ENCODE assay signal across 16 cellular contexts in genomic region chr12:1588574-1588944, GRCh38. TPM values are rescaled to one million over a fixed set of nuclear protein-coding genes. Genes with fewer than 3 reads are reported as not detected.
A peak's percentile ranks its signal among the peaks of the same experiment; 100 is the strongest.
DNase-seq lines count a peak whose midpoint lies in the region; ATAC-seq, FAIRE-seq and TF ChIP-seq lines count a peak whose summit lies in the region.
"Had no signal": no experiment of that assay in that cellular context is flagged by ENCODE, and none has a peak within 500 bp of the region (broad histone marks: within the 10 kb centered on the region; RNA-seq: fewer than 3 reads in every experiment).

No MANE protein-coding gene starts in this region.

- H3K36me3 Mint-ChIP-seq in natural killer cell (no peaks in the 10 kb centered on the region), type B pancreatic cell (peaks cover 32% of the 10 kb centered on the region)
- no peaks in the 10 kb centered on the region for H3K36me3 Mint-ChIP-seq in natural killer cell treated with Interleukin-12 subunit alpha and Interleukin-12 subunit beta and Interleukin-15 and Interleukin-18, amount 100 ng/mL, for 72 hours
- H3K36me3 Mint-ChIP-seq in activated naive CD8-positive, alpha-beta T cell treated with anti-CD3 and anti-CD28 coated beads, Interleukin-2, amount 10 ng/mL, durations not matched to agents 7 days and 5 days, result peaks cover 25% of the 10 kb centered on the region
- peaks cover 0 to 32% (median 5%) of the 10 kb centered on the region in 5 donors for H3K36me3 Mint-ChIP-seq in naive thymus-derived CD4-positive, alpha-beta T cell

- no peak overlapping the region for H3K18ac ChIP-seq in trophoblast cell (ENCODE audit: low read length)

- ATAC-seq in natural killer cell, result no peak
- ATAC-seq in natural killer cell treated with Interleukin-12 subunit alpha and Interleukin-12 subunit beta and Interleukin-15 and Interleukin-18, amount 100 ng/mL, for 72 hours, result no peak
- no peak for ATAC-seq in activated naive CD8-positive, alpha-beta T cell treated with anti-CD3 and anti-CD28 coated beads, Interleukin-2, amount 10 ng/mL, durations not matched to agents 7 days and 5 days (ENCODE audit: low read depth)
- no peak for ATAC-seq in naive thymus-derived CD4-positive, alpha-beta T cell
- no peak for ATAC-seq in HG03457 (IDR thresholded peaks at IDR 0.05; ENCODE audit: unreplicated experiment)
- ATAC-seq: left lung had no signal

- no peaks in the 10 kb centered on the region for H3K27me3 ChIP-seq in naive thymus-derived CD4-positive, alpha-beta T cell (ENCODE audit: control insufficient read depth in 2 of 2, insufficient read depth in 2 of 2, low read length in 2 of 2)
- H3K27me3 ChIP-seq in trophoblast cell (ENCODE audit: insufficient read depth, low read length), result no peaks in the 10 kb centered on the region
- H3K27me3 ChIP-seq: left lung, Peyer's patch had no signal

- H2BK120ac ChIP-seq in trophoblast cell (ENCODE audit: insufficient read depth, low read length, poor library complexity), result no peak overlapping the region

- peaks cover 16 to 35% of the 10 kb centered on the region in 2 donors for H3K4me1 ChIP-seq in naive thymus-derived CD4-positive, alpha-beta T cell (ENCODE audit: control insufficient read depth in 2 of 2, insufficient read depth in 2 of 2, low read length in 2 of 2)
- H3K4me1 ChIP-seq in trophoblast cell (ENCODE audit: control insufficient read depth in 1 of 2, insufficient read depth in 2 of 2, low read length in 2 of 2), result peaks cover 13 to 21% of the 10 kb centered on the region in 2 experiments

- WGBS in trophoblast cell (ENCODE audit: extremely low coverage, insufficient coverage, insufficient read length), result no CpG with 5 or more reads among the region's 3 CpGs

- H3K4me3 ChIP-seq in naive thymus-derived CD4-positive, alpha-beta T cell (ENCODE audit: low read length), result no peak overlapping the region
- no peak overlapping the region for H3K4me3 ChIP-seq in trophoblast cell (ENCODE audit: low read depth, low read length)
- H3K4me3 ChIP-seq: left lung, Peyer's patch had no signal

- peak overlapping the region; percentile 40 for H3K27ac ChIP-seq in naive thymus-derived CD4-positive, alpha-beta T cell (ENCODE audit: low read depth, low read length)
- no peak overlapping the region for H3K27ac ChIP-seq in trophoblast cell (ENCODE audit: low read depth, low read length)
- H3K27ac ChIP-seq: left lung, Peyer's patch had no signal

- DNase-seq in natural killer cell (no peak), type B pancreatic cell (ENCODE audit: extremely low spot score, unreplicated experiment) (no peak), trophoblast cell (no peak), RCC 7860 (ENCODE audit: low spot score) (no peak)
- no peak for DNase-seq in natural killer cell treated with Interleukin-12 subunit alpha and Interleukin-12 subunit beta and Interleukin-15 and Interleukin-18, amount 100 ng/mL, for 72 hours (ENCODE audit: low spot score)
- DNase-seq in activated naive CD8-positive, alpha-beta T cell treated with anti-CD3 and anti-CD28 coated beads, Interleukin-2, amount 10 ng/mL, durations not matched to agents 7 days and 5 days, result no peak
- DNase-seq in naive thymus-derived CD4-positive, alpha-beta T cell, result no peak
- DNase-seq: endodermal cell; head of caudate nucleus; left lung; NCI-H1092; NCI-H226; Peyer's patch; stimulated activated CD4-positive, alpha-beta T cell treated with anti-CD3 and anti-CD28 coated beads, Interleukin-2, amount 100 ng/mL, for 24 hours; T1000 had no signal

- no peaks in the 10 kb centered on the region for H3K9me3 ChIP-seq in naive thymus-derived CD4-positive, alpha-beta T cell (ENCODE audit: control insufficient read depth in 2 of 3, low read length in 3 of 3)
- no peaks in the 10 kb centered on the region for H3K9me3 ChIP-seq in trophoblast cell (ENCODE audit: insufficient read depth, low read depth, low read length)
- H3K9me3 ChIP-seq: left lung, Peyer's patch had no signal

- FAIRE-seq in RCC 7860 (lab: Jason Lieb, UNC), result no peak

- H3K9ac ChIP-seq in trophoblast cell (ENCODE audit: low read length), result no peak overlapping the region

- H3K27ac Mint-ChIP-seq in natural killer cell (peak overlapping the region; percentile 20 to 52), type B pancreatic cell (peak overlapping the region; percentile 14)
- peak overlapping the region in 1 of 2 donors; percentile 17 for H3K27ac Mint-ChIP-seq in natural killer cell treated with Interleukin-12 subunit alpha and Interleukin-12 subunit beta and Interleukin-15 and Interleukin-18, amount 100 ng/mL, for 72 hours
- peak overlapping the region; percentile 30 for H3K27ac Mint-ChIP-seq in activated naive CD8-positive, alpha-beta T cell treated with anti-CD3 and anti-CD28 coated beads, Interleukin-2, amount 10 ng/mL, durations not matched to agents 7 days and 5 days
- peak overlapping the region in 8 of 9 donors; percentile 51 to 86 (median 82) for H3K27ac Mint-ChIP-seq in naive thymus-derived CD4-positive, alpha-beta T cell
- H3K27ac Mint-ChIP-seq: endodermal cell had no signal

- H2BK5ac ChIP-seq in trophoblast cell (ENCODE audit: low read depth, low read length, poor library complexity), result no peak overlapping the region

- H2AK5ac ChIP-seq in trophoblast cell (ENCODE audit: low read length), result no peak overlapping the region

- H4K12ac ChIP-seq in trophoblast cell (ENCODE audit: low read depth, low read length), result no peak overlapping the region

- H3K27me3 Mint-ChIP-seq in natural killer cell (ENCODE audit: low read depth in 2 of 2) (no peaks in the 10 kb centered on the region), type B pancreatic cell (peaks cover 6% of the 10 kb centered on the region)
- no peaks in the 10 kb centered on the region for H3K27me3 Mint-ChIP-seq in natural killer cell treated with Interleukin-12 subunit alpha and Interleukin-12 subunit beta and Interleukin-15 and Interleukin-18, amount 100 ng/mL, for 72 hours
- no peaks in the 10 kb centered on the region for H3K27me3 Mint-ChIP-seq in activated naive CD8-positive, alpha-beta T cell treated with anti-CD3 and anti-CD28 coated beads, Interleukin-2, amount 10 ng/mL, durations not matched to agents 7 days and 5 days
- no peaks in the 10 kb centered on the region for H3K27me3 Mint-ChIP-seq in naive thymus-derived CD4-positive, alpha-beta T cell

- intact Hi-C loops in natural killer cell (cut with micrococcal nuclease), result no loop called here
- intact Hi-C loops in naive thymus-derived CD4-positive, alpha-beta T cell (cut with micrococcal nuclease), result loop anchor here in 1 of 2 donors (10.0 kb wide), 2 partner anchors 104 to 314 kb away; no protein-coding TSS in a partner anchor

- CTCF ChIA-PET in naive thymus-derived CD4-positive, alpha-beta T cell (lab: Charles Lee), result interaction anchor here (0.6 to 6.0 kb wide), 6 partner anchors 13 to 1012 kb away, joined by 3 to 52 read pairs (median 3); no protein-coding TSS in a partner anchor

- H4K8ac ChIP-seq in trophoblast cell (ENCODE audit: low read depth, low read length), result no peak overlapping the region

- H4K91ac ChIP-seq in trophoblast cell (ENCODE audit: low read depth, low read length), result no peak overlapping the region

- H3K79me1 ChIP-seq in trophoblast cell (ENCODE audit: low read length), result no peaks in the 10 kb centered on the region

- H3K14ac ChIP-seq in trophoblast cell (ENCODE audit: low read length), result no peak overlapping the region

- POLR2A ChIA-PET in activated naive CD8-positive, alpha-beta T cell treated with anti-CD3 and anti-CD28 coated beads, Interleukin-2, amount 10 ng/mL, durations not matched to agents 7 days and 5 days (lab: Charles Lee), result interaction anchor here (1.5 kb wide), 1 partner anchor 13 kb away, joined by 5 read pairs; no protein-coding TSS in a partner anchor
- POLR2A ChIA-PET in naive thymus-derived CD4-positive, alpha-beta T cell (lab: Charles Lee), result interaction anchor here (0.9 to 3.8 kb wide), 6 partner anchors 12 to 471 kb away, joined by 3 to 24 read pairs (median 6); no protein-coding TSS in a partner anchor

- no peaks in the 10 kb centered on the region for H3K79me2 ChIP-seq in trophoblast cell (ENCODE audit: control insufficient read depth, insufficient read depth, low read length, poor library complexity)

- H3K4me3 Mint-ChIP-seq in natural killer cell (peak overlapping the region; percentile 22), type B pancreatic cell (peak overlapping the region; percentile 58)
- H3K4me3 Mint-ChIP-seq in natural killer cell treated with Interleukin-12 subunit alpha and Interleukin-12 subunit beta and Interleukin-15 and Interleukin-18, amount 100 ng/mL, for 72 hours, result no peak overlapping the region
- peak overlapping the region; percentile 51 for H3K4me3 Mint-ChIP-seq in activated naive CD8-positive, alpha-beta T cell treated with anti-CD3 and anti-CD28 coated beads, Interleukin-2, amount 10 ng/mL, durations not matched to agents 7 days and 5 days
- H3K4me3 Mint-ChIP-seq in naive thymus-derived CD4-positive, alpha-beta T cell, result peak overlapping the region; percentile 7 to 95 (median 46)
- H3K4me3 Mint-ChIP-seq: endodermal cell had no signal

- no peak overlapping the region for H3K23ac ChIP-seq in trophoblast cell (ENCODE audit: low read length)

- no peak overlapping the region for H2BK12ac ChIP-seq in trophoblast cell (ENCODE audit: low read length)

- peaks cover 0 to 3% (median 0%) of the 10 kb centered on the region in 3 experiments for H3K36me3 ChIP-seq in naive thymus-derived CD4-positive, alpha-beta T cell (ENCODE audit: control insufficient read depth in 2 of 3, insufficient read depth in 3 of 3, low read length in 3 of 3)
- H3K36me3 ChIP-seq in trophoblast cell (ENCODE audit: control insufficient read depth in 1 of 2, insufficient read depth in 2 of 2, low read length in 2 of 2), result peaks cover 0 to 2% of the 10 kb centered on the region in 2 experiments
- H3K36me3 ChIP-seq: left lung had no signal

- H3K9me3 Mint-ChIP-seq in natural killer cell (no peaks in the 10 kb centered on the region), type B pancreatic cell (no peaks in the 10 kb centered on the region)
- no peaks in the 10 kb centered on the region for H3K9me3 Mint-ChIP-seq in natural killer cell treated with Interleukin-12 subunit alpha and Interleukin-12 subunit beta and Interleukin-15 and Interleukin-18, amount 100 ng/mL, for 72 hours
- no peaks in the 10 kb centered on the region for H3K9me3 Mint-ChIP-seq in activated naive CD8-positive, alpha-beta T cell treated with anti-CD3 and anti-CD28 coated beads, Interleukin-2, amount 10 ng/mL, durations not matched to agents 7 days and 5 days
- peaks cover 0 to 2% (median 0%) of the 10 kb centered on the region in 11 donors for H3K9me3 Mint-ChIP-seq in naive thymus-derived CD4-positive, alpha-beta T cell
- H3K9me3 Mint-ChIP-seq: endodermal cell had no signal

- TF ChIP-seq CTCF in natural killer cell (IDR thresholded peaks at IDR 0.05) (no peak), type B pancreatic cell (conservative IDR thresholded peaks at IDR 0.05) (no peak)

- no peak overlapping the region for H3K4me2 ChIP-seq in trophoblast cell (ENCODE audit: low read length)

- H3K4me1 Mint-ChIP-seq in natural killer cell (peaks cover 56 to 57% of the 10 kb centered on the region in 2 donors), type B pancreatic cell (ENCODE audit: unreplicated experiment) (peaks cover 52% of the 10 kb centered on the region)
- H3K4me1 Mint-ChIP-seq in natural killer cell treated with Interleukin-12 subunit alpha and Interleukin-12 subunit beta and Interleukin-15 and Interleukin-18, amount 100 ng/mL, for 72 hours (ENCODE audit: low read depth in 2 of 2), result peaks cover 37 to 42% of the 10 kb centered on the region in 2 donors
- peaks cover 46% of the 10 kb centered on the region for H3K4me1 Mint-ChIP-seq in activated naive CD8-positive, alpha-beta T cell treated with anti-CD3 and anti-CD28 coated beads, Interleukin-2, amount 10 ng/mL, durations not matched to agents 7 days and 5 days
- peaks cover 47 to 60% (median 56%) of the 10 kb centered on the region in 7 donors for H3K4me1 Mint-ChIP-seq in naive thymus-derived CD4-positive, alpha-beta T cell

- no peak overlapping the region for H2AFZ ChIP-seq in trophoblast cell (ENCODE audit: insufficient read depth, low read length, poor library complexity)

- H3K4ac ChIP-seq in trophoblast cell (ENCODE audit: low read depth, low read length), result no peak overlapping the region

RNA-seq across cellular contexts. Expression of gene FBXL14, which starts 5.8 kb away (rescaled TPM):
- 10 to 100 TPM; 18.7 to 24.9 (median 22.8) TPM for total RNA-seq in natural killer cell
- 10 to 100 TPM; 19.4 to 26.2 TPM for total RNA-seq in natural killer cell treated with Interleukin-12 subunit alpha and Interleukin-12 subunit beta and Interleukin-15 and Interleukin-18, amount 100 ng/mL, for 72 hours
- 10 to 100 TPM; 33.7 to 34.8 TPM for total RNA-seq in activated naive CD8-positive, alpha-beta T cell treated with anti-CD3 and anti-CD28 coated beads, Interleukin-2, amount 10 ng/mL, durations not matched to agents 7 days and 5 days
- total RNA-seq in naive thymus-derived CD4-positive, alpha-beta T cell, result 10 to 100 TPM; 25.6 to 43.8 (median 28.1) TPM
- polyA plus RNA-seq in naive thymus-derived CD4-positive, alpha-beta T cell, result 10 to 100 TPM; 15.1 to 31.8 TPM
- total RNA-seq in type B pancreatic cell (ENCODE audit: low replicate concordance), result 16.7 and 28.8 TPM in 2 replicates
- polyA plus RNA-seq in trophoblast cell (2013), result 3.3 and 3.9 TPM in 2 replicates

RNA-seq across cellular contexts. Expression of gene WNT5B, which starts 40.5 kb away (rescaled TPM):
- total RNA-seq in natural killer cell (not detected), type B pancreatic cell (ENCODE audit: low replicate concordance) (11.3 and 42.9 TPM in 2 replicates)
- total RNA-seq in natural killer cell treated with Interleukin-12 subunit alpha and Interleukin-12 subunit beta and Interleukin-15 and Interleukin-18, amount 100 ng/mL, for 72 hours, result under 1 TPM in 1 of 2 donors, not detected in 1; 0.47 TPM
- not detected for total RNA-seq in activated naive CD8-positive, alpha-beta T cell treated with anti-CD3 and anti-CD28 coated beads, Interleukin-2, amount 10 ng/mL, durations not matched to agents 7 days and 5 days
- total RNA-seq in naive thymus-derived CD4-positive, alpha-beta T cell, result under 1 TPM in 3 of 5 experiments, not detected in 2; 0.29 to 0.92 (median 0.37) TPM
- not detected for polyA plus RNA-seq in naive thymus-derived CD4-positive, alpha-beta T cell
- 15.8 and 15.9 TPM in 2 replicates for polyA plus RNA-seq in trophoblast cell (2013)
